In genomic region chr7:44768663-44769361, GRCh38 we compare ENCODE assay signal across 9 cellular contexts. TPM values are rescaled to one million over a fixed set of nuclear protein-coding genes. Genes with fewer than 3 reads are reported as not detected.
DNase-seq lines count a peak whose midpoint lies in the region; ATAC-seq and TF ChIP-seq lines count a peak whose summit lies in the region.
"Had no signal": no experiment of that assay in that cellular context is flagged by ENCODE, and none has a peak within 500 bp of the region (broad histone marks: within the 10 kb centered on the region; RNA-seq: fewer than 3 reads in every experiment).

No MANE protein-coding gene starts in this region.

- no peaks in the 10 kb centered on the region for H3K9me3 Mint-ChIP-seq in T-cell

- peak; percentile 60 for DNase-seq in G401 (ENCODE audit: low spot score)
- no peak for DNase-seq in T-cell
- DNase-seq in left ventricle myocardium inferior = no peak
- DNase-seq in gastrocnemius medialis = no peak
- no peak for DNase-seq in MG63
- DNase-seq: NCI-H1105 had no signal

- H3K27me3 Mint-ChIP-seq in T-cell = no peaks in the 10 kb centered on the region

- H3K27me3 ChIP-seq in left ventricle myocardium inferior (ENCODE audit: low read depth) (no peaks in the 10 kb centered on the region), gastrocnemius medialis (no peaks in the 10 kb centered on the region), MG63 (no peaks in the 10 kb centered on the region)

- H3K4me3 ChIP-seq in left ventricle myocardium inferior = peak overlapping the region; percentile 32
- H3K4me3 ChIP-seq in gastrocnemius medialis = peak overlapping the region in 2 of 4 donors; percentile 0 to 5
- no peak overlapping the region for H3K4me3 ChIP-seq in MG63

- H3K27ac ChIP-seq in left ventricle myocardium inferior (replicated peaks) (peak overlapping the region; percentile 81), gastrocnemius medialis (peak overlapping the region; percentile 74 to 80 (median 79))

- intact Hi-C loops in left ventricle myocardium inferior (cut with micrococcal nuclease) = no loop called here
- intact Hi-C loops in gastrocnemius medialis (cut with DNase I; ENCODE audit: low total_unique reads) = no loop called here

- H3K9me3 ChIP-seq in left ventricle myocardium inferior (replicated peaks) (no peaks in the 10 kb centered on the region), gastrocnemius medialis (no peaks in the 10 kb centered on the region), MG63 (no peaks in the 10 kb centered on the region)

- in situ Hi-C loops in G401 (cut with HindIII; ENCODE audit: low sequenced_read_pairs) (no loop called here), gastrocnemius medialis (cut with MboI; ENCODE audit: low sequenced_read_pairs in 4 of 4) (loop anchor here in 1 of 4 donors (25.0 kb wide), 1 partner anchor 182 kb away; the partner anchor contains the start of gene TMED4)

- H3K36me3 Mint-ChIP-seq in T-cell = peaks cover 20% of the 10 kb centered on the region

- H3K36me3 ChIP-seq in left ventricle myocardium inferior (peaks cover 39% of the 10 kb centered on the region), gastrocnemius medialis (peaks cover 0 to 39% of the 10 kb centered on the region in 2 donors), MG63 (peaks cover 11% of the 10 kb centered on the region)

- peak overlapping the region in 1 of 3 donors; percentile 49 for H3K4me3 Mint-ChIP-seq in T-cell

- POLR2A ChIA-PET in T-cell (lab: Charles Lee) = interaction anchor here (0.6 to 0.8 kb wide), 2 partner anchors 23 to 37 kb away, joined by 3 read pairs; no protein-coding TSS in a partner anchor

- CTCF ChIA-PET in T-cell (lab: Charles Lee) = interaction anchor here in 1 of 2 donors (0.6 kb wide), 2 partner anchors 142 to 374 kb away, joined by 3 to 4 read pairs; no protein-coding TSS in a partner anchor

- TF ChIP-seq CTCF in left ventricle myocardium inferior (IDR thresholded peaks at IDR 0.05; ENCODE audit: borderline replicate concordance) (no peak), gastrocnemius medialis (IDR thresholded peaks at IDR 0.05 in 4 of 5, conservative IDR thresholded peaks at IDR 0.05 in 1 of 5) (no peak)

- no peak for TF ChIP-seq POLR2A in gastrocnemius medialis (IDR thresholded peaks at IDR 0.05)

- ATAC-seq in T-cell (replicated peaks in 1 of 4) = no peak
- ATAC-seq in gastrocnemius medialis = peak; percentile 9 to 11
- ATAC-seq in GM18519 (IDR thresholded peaks at IDR 0.05; ENCODE audit: low FRiP score, unreplicated experiment) = no peak
- ATAC-seq in GM18909 (IDR thresholded peaks at IDR 0.05; ENCODE audit: poor library complexity, unreplicated experiment) = no peak
- no peak for ATAC-seq in HG03039 (IDR thresholded peaks at IDR 0.05; ENCODE audit: unreplicated experiment)

- peak overlapping the region; percentile 69 to 90 for H3K27ac Mint-ChIP-seq in T-cell

- H3K4me1 ChIP-seq in left ventricle myocardium inferior (peaks cover 41% of the 10 kb centered on the region), gastrocnemius medialis (peaks cover 37 to 40% of the 10 kb centered on the region in 2 donors)

- peaks cover 40 to 48% (median 46%) of the 10 kb centered on the region in 3 donors for H3K4me1 Mint-ChIP-seq in T-cell

RNA-seq across cellular contexts. Expression of gene ZMIZ2, which starts 20.2 kb away (rescaled TPM):
- total RNA-seq in G401 (2014; rRNA removed; shearing (Covaris generic)) = 0.92 and 2.3 TPM in 2 replicates
- total RNA-seq in T-cell = 100 to 1,000 TPM; 112 to 172 (median 145) TPM
- 62.7 TPM for total RNA-seq in left ventricle myocardium inferior
- 10 to 100 TPM; 10.7 to 19.8 (median 14.0) TPM for total RNA-seq in gastrocnemius medialis
- 2.0 and 6.6 TPM in 2 replicates for total RNA-seq in MG63 (2014; rRNA removed; shearing (Covaris generic); ENCODE audit: low replicate concordance)

RNA-seq across cellular contexts. Expression of gene PPIA, which starts 27.7 kb away (rescaled TPM):
- 4,753 and 4,999 TPM in 2 replicates for total RNA-seq in G401 (2014; rRNA removed; shearing (Covaris generic))
- total RNA-seq in T-cell = 100 to 1,000 TPM; 673 to 863 (median 774) TPM
- total RNA-seq in left ventricle myocardium inferior = 470 TPM
- total RNA-seq in gastrocnemius medialis = 1,000 to 10,000 TPM in 1 of 4 donors, 100 to 1,000 TPM in 3; 487 to 1,236 (median 715) TPM
- 6,024 and 6,806 TPM in 2 replicates for total RNA-seq in MG63 (2014; rRNA removed; shearing (Covaris generic); ENCODE audit: low replicate concordance)

Comparison
In these comparisons a context has a peak if more than half of its experiments do, and no peak if none do; other contexts are left out.
1. ATAC-seq: peak in gastrocnemius medialis (2 of 2); none in T-cell (0 of 4), GM18519 (single experiment), GM18909 (single experiment) and HG03039 (single experiment).